In the genomic region with DNA sequence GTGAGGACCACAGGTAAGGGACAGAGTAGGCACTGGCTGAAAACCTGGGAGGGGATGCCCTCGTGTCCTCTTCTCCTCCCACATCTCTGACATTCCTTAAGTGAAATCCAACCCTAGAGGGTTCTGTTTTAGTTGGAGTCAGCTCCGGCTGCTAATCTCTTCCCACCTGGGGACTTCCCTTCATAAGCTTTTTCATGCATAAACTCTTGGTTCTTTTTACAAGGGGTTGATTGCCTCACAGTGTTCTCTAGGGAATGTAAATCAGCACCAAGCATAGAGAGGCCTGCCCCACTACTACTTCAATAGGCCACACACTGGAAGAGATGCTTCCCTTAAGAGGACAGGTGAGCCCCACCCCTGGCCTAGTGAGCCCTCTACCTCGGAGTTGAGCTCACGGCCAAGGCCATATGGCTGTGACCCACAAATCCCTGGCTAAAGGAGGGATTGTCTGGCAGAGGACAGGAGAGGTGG, we compare ENCODE assay signal across 1 cellular context.
TF ChIP-seq lines count a peak whose summit lies in the region.

No MANE protein-coding gene starts in this region.

TF ChIP-seq in IMR-90, 13 proteins besides CTCF, POLR2A, EP300 and RAD21:
- TF ChIP-seq, protein P1, sequence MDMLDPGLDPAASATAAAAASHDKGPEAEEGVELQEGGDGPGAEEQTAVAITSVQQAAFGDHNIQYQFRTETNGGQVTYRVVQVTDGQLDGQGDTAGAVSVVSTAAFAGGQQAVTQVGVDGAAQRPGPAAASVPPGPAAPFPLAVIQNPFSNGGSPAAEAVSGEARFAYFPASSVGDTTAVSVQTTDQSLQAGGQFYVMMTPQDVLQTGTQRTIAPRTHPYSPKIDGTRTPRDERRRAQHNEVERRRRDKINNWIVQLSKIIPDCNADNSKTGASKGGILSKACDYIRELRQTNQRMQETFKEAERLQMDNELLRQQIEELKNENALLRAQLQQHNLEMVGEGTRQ (IDR thresholded peaks at IDR 0.05; ENCODE audit: low read depth, low read length): no peak
- no peak for TF ChIP-seq RFX5 (IDR thresholded peaks at IDR 0.05; ENCODE audit: low read depth, low read length)
- TF ChIP-seq RCOR1 (IDR thresholded peaks at IDR 0.05; ENCODE audit: insufficient replicate concordance, low read length): no peak
- TF ChIP-seq NFE2L2 (IDR thresholded peaks at IDR 0.05; ENCODE audit: low read depth, low read length): no peak
- no peak for TF ChIP-seq MAZ (IDR thresholded peaks at IDR 0.05; ENCODE audit: borderline replicate concordance, low read depth, low read length)
- no peak for TF ChIP-seq MXI1 (IDR thresholded peaks at IDR 0.05; ENCODE audit: borderline replicate concordance, low read depth, low read length)
- no peak for TF ChIP-seq BHLHE40 (IDR thresholded peaks at IDR 0.05; ENCODE audit: low read depth, low read length)
- TF ChIP-seq CHD1 (IDR thresholded peaks at IDR 0.05; ENCODE audit: low read depth, low read length): no peak
- TF ChIP-seq CEBPB (IDR thresholded peaks at IDR 0.05; ENCODE audit: low read depth, low read length): no peak
- no peak for TF ChIP-seq SMC3 (IDR thresholded peaks at IDR 0.05; ENCODE audit: low read depth, low read length)
- no peak for TF ChIP-seq MAFK (IDR thresholded peaks at IDR 0.05; ENCODE audit: low read depth, low read length)
- TF ChIP-seq FOS (IDR thresholded peaks at IDR 0.05; ENCODE audit: low read depth, low read length): no peak
- TF ChIP-seq, protein P2, sequence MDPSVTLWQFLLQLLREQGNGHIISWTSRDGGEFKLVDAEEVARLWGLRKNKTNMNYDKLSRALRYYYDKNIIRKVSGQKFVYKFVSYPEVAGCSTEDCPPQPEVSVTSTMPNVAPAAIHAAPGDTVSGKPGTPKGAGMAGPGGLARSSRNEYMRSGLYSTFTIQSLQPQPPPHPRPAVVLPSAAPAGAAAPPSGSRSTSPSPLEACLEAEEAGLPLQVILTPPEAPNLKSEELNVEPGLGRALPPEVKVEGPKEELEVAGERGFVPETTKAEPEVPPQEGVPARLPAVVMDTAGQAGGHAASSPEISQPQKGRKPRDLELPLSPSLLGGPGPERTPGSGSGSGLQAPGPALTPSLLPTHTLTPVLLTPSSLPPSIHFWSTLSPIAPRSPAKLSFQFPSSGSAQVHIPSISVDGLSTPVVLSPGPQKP (IDR thresholded peaks at IDR 0.05; ENCODE audit: borderline replicate concordance, low read depth, low read length): no peak
